ENCODE assay signal across 10 cellular contexts in genomic region chr19:15469513-15470297, GRCh38. TPM values are rescaled to one million over a fixed set of nuclear protein-coding genes. Genes with fewer than 3 reads are reported as not detected.
A peak's percentile ranks its signal among the peaks of the same experiment; 100 is the strongest.
DNase-seq lines count a peak whose midpoint lies in the region; ATAC-seq and TF ChIP-seq lines count a peak whose summit lies in the region.
"Had no signal": no experiment of that assay in that cellular context is flagged by ENCODE, and none has a peak within 500 bp of the region (broad histone marks: within the 10 kb centered on the region; RNA-seq: fewer than 3 reads in every experiment).

No MANE protein-coding gene starts in this region.

- peaks cover 42% of the 10 kb centered on the region for H3K4me1 ChIP-seq in CD8-positive, alpha-beta memory T cell (ENCODE audit: insufficient read depth, low read length)
- no peaks in the 10 kb centered on the region for H3K4me1 ChIP-seq in mesendoderm (ENCODE audit: control insufficient read depth, low read depth, low read length)

- peak overlapping the region; percentile 66 for H3K4me3 ChIP-seq in CD8-positive, alpha-beta memory T cell (ENCODE audit: low read length)
- peak overlapping the region; percentile 64 for H3K4me3 ChIP-seq in coronary artery
- no peak overlapping the region for H3K4me3 ChIP-seq in mesendoderm (ENCODE audit: low read length)
- H3K4me3 ChIP-seq: cardiac muscle cell had no signal

- no peaks in the 10 kb centered on the region for H3K79me2 ChIP-seq in mesendoderm (ENCODE audit: control insufficient read depth, insufficient read depth, low read length)

- no peaks in the 10 kb centered on the region for H3K79me1 ChIP-seq in mesendoderm (ENCODE audit: low read length)

- no peak overlapping the region for H2BK5ac ChIP-seq in mesendoderm (ENCODE audit: low read length)

- no peak overlapping the region for H2BK15ac ChIP-seq in mesendoderm (replicated peaks; ENCODE audit: low read depth)

- no peaks in the 10 kb centered on the region for H3K36me3 ChIP-seq in CD8-positive, alpha-beta memory T cell (ENCODE audit: insufficient read depth, low read length)
- H3K36me3 ChIP-seq in mesendoderm (ENCODE audit: control insufficient read depth, insufficient read depth, low read length): no peaks in the 10 kb centered on the region
- H3K36me3 ChIP-seq: cardiac muscle cell had no signal

- no peak overlapping the region for H2AK5ac ChIP-seq in mesendoderm (ENCODE audit: low read length)

- no peaks in the 10 kb centered on the region for H3K9me3 ChIP-seq in CD8-positive, alpha-beta memory T cell (ENCODE audit: low read length)

- no peak overlapping the region for H4K5ac ChIP-seq in mesendoderm (ENCODE audit: low read length)

- ATAC-seq in natural killer cell treated with Interleukin-12 subunit alpha and Interleukin-12 subunit beta and Interleukin-15 and Interleukin-18, amount 100 ng/mL, for 72 hours: peak; percentile 68 to 77
- ATAC-seq in GM18517 (IDR thresholded peaks at IDR 0.05; ENCODE audit: unreplicated experiment): no peak

- H3K27ac Mint-ChIP-seq in CD8-positive, alpha-beta memory T cell: peak overlapping the region in 7 of 8 donors; percentile 17 to 89 (median 81)
- H3K27ac Mint-ChIP-seq in natural killer cell treated with Interleukin-12 subunit alpha and Interleukin-12 subunit beta and Interleukin-15 and Interleukin-18, amount 100 ng/mL, for 72 hours: peak overlapping the region; percentile 22 to 84

- CTCF ChIA-PET in CD8-positive, alpha-beta memory T cell (lab: Charles Lee): interaction anchor here (0.8 to 2.0 kb wide), 5 partner anchors 12 to 86 kb away, joined by 3 to 5 read pairs (median 3); partner anchors contain the start of gene AKAP8L

- WGBS in mesendoderm (ENCODE audit: extremely low coverage, insufficient coverage, low lambda C conversion rate): no CpG with 5 or more reads among the region's 65 CpGs

- H3K27me3 ChIP-seq in CD8-positive, alpha-beta memory T cell (ENCODE audit: insufficient read depth, low read length, poor library complexity, severe bottlenecking): no peaks in the 10 kb centered on the region
- peaks cover 5% of the 10 kb centered on the region for H3K27me3 ChIP-seq in mesendoderm (ENCODE audit: insufficient read depth, low read length, poor library complexity)

- no peak overlapping the region for H4K8ac ChIP-seq in mesendoderm (ENCODE audit: low read depth, low read length)

- H3K56ac ChIP-seq in mesendoderm (ENCODE audit: low read length): no peak overlapping the region

- POLR2A ChIA-PET in CD8-positive, alpha-beta memory T cell (lab: Charles Lee): interaction anchor here (0.5 to 1.4 kb wide), 3 partner anchors 45 to 52 kb away, joined by 3 to 6 read pairs (median 4); partner anchors contain the start of gene AKAP8L

- H3K18ac ChIP-seq in mesendoderm (ENCODE audit: low read length): no peak overlapping the region

- peaks cover 0 to 3% of the 10 kb centered on the region in 2 donors for H3K27me3 Mint-ChIP-seq in CD8-positive, alpha-beta memory T cell
- H3K27me3 Mint-ChIP-seq in natural killer cell treated with Interleukin-12 subunit alpha and Interleukin-12 subunit beta and Interleukin-15 and Interleukin-18, amount 100 ng/mL, for 72 hours: peaks cover 0 to 8% of the 10 kb centered on the region in 2 donors

- H3K4me2 ChIP-seq in mesendoderm (ENCODE audit: low read length): no peak overlapping the region

- TF ChIP-seq CTCF in coronary artery (IDR thresholded peaks at IDR 0.05): no peak

- H3K9ac ChIP-seq in mesendoderm (ENCODE audit: low read length): no peak overlapping the region

- no peak overlapping the region for H3K23ac ChIP-seq in mesendoderm (ENCODE audit: low read length)

- peaks cover 0 to 1% (median 0%) of the 10 kb centered on the region in 3 donors for H3K36me3 Mint-ChIP-seq in CD8-positive, alpha-beta memory T cell
- no peaks in the 10 kb centered on the region for H3K36me3 Mint-ChIP-seq in natural killer cell treated with Interleukin-12 subunit alpha and Interleukin-12 subunit beta and Interleukin-15 and Interleukin-18, amount 100 ng/mL, for 72 hours

- H3K9me3 Mint-ChIP-seq in CD8-positive, alpha-beta memory T cell: no peaks in the 10 kb centered on the region
- no peaks in the 10 kb centered on the region for H3K9me3 Mint-ChIP-seq in natural killer cell treated with Interleukin-12 subunit alpha and Interleukin-12 subunit beta and Interleukin-15 and Interleukin-18, amount 100 ng/mL, for 72 hours

- H3K27ac ChIP-seq in CD8-positive, alpha-beta memory T cell (ENCODE audit: low read depth, low read length): no peak overlapping the region
- H3K27ac ChIP-seq in coronary artery (no peak overlapping the region), substantia nigra (ENCODE audit: low read depth, low read length, poor library complexity, severe bottlenecking) (no peak overlapping the region), mesendoderm (ENCODE audit: low read depth, low read length) (no peak overlapping the region)
- H3K27ac ChIP-seq: cardiac muscle cell had no signal

- H3K4ac ChIP-seq in mesendoderm (ENCODE audit: low read depth, low read length): no peak overlapping the region

- no peak overlapping the region for H2BK120ac ChIP-seq in mesendoderm (ENCODE audit: low read depth, low read length)

- peak in 1 of 5 donors; percentile 21 for DNase-seq in CD8-positive, alpha-beta memory T cell
- DNase-seq in NOMO-1 (lab: John Stamatoyannopoulos, UW; ENCODE audit: unreplicated experiment in 2 of 2): peak; percentile 19 to 30
- no peak for DNase-seq in coronary artery (ENCODE audit: low spot score)
- DNase-seq in natural killer cell treated with Interleukin-12 subunit alpha and Interleukin-12 subunit beta and Interleukin-15 and Interleukin-18, amount 100 ng/mL, for 72 hours (ENCODE audit: low spot score): peak; percentile 60
- DNase-seq in substantia nigra (lab: John Stamatoyannopoulos, UW): no peak
- DNase-seq in ureter (ENCODE audit: low spot score): no peak
- DNase-seq in mesendoderm: no peak
- DNase-seq: NCI-H446 treated with DMSO at 0.1 percent for 48 hours had no signal

- H3K4me3 Mint-ChIP-seq in CD8-positive, alpha-beta memory T cell: peak overlapping the region; percentile 78 to 91 (median 88)
- peak overlapping the region; percentile 80 for H3K4me3 Mint-ChIP-seq in natural killer cell treated with Interleukin-12 subunit alpha and Interleukin-12 subunit beta and Interleukin-15 and Interleukin-18, amount 100 ng/mL, for 72 hours

- H3K4me1 Mint-ChIP-seq in CD8-positive, alpha-beta memory T cell: peaks cover 42 to 62% (median 53%) of the 10 kb centered on the region in 3 donors
- H3K4me1 Mint-ChIP-seq in natural killer cell treated with Interleukin-12 subunit alpha and Interleukin-12 subunit beta and Interleukin-15 and Interleukin-18, amount 100 ng/mL, for 72 hours (ENCODE audit: low read depth in 2 of 2): peaks cover 41 to 43% of the 10 kb centered on the region in 2 donors

RNA-seq across cellular contexts. Expression of gene RASAL3, which starts 5.4 kb away (rescaled TPM):
- total RNA-seq in CD8-positive, alpha-beta memory T cell: 100 to 1,000 TPM; 120 to 125 TPM
- polyA plus RNA-seq in CD8-positive, alpha-beta memory T cell: 144 TPM
- total RNA-seq in natural killer cell treated with Interleukin-12 subunit alpha and Interleukin-12 subunit beta and Interleukin-15 and Interleukin-18, amount 100 ng/mL, for 72 hours: 100 to 1,000 TPM; 129 to 158 TPM
- total RNA-seq in ureter: 3.9 TPM
- 0.13 TPM for polyA plus RNA-seq in mesendoderm (2013, experiment 1 of 2)
- polyA plus RNA-seq in mesendoderm (2013, experiment 2 of 2): 0.20 TPM
- total RNA-seq: cardiac muscle cell had no signal
- polyA plus RNA-seq: cardiac muscle cell had no signal

RNA-seq across cellular contexts. Expression of gene PGLYRP2, which starts 9.6 kb away (rescaled TPM):
- under 1 TPM in 1 of 2 experiments, not detected in 1; 0.13 TPM for total RNA-seq in CD8-positive, alpha-beta memory T cell
- polyA plus RNA-seq in CD8-positive, alpha-beta memory T cell: 0.49 TPM
- not detected for total RNA-seq in natural killer cell treated with Interleukin-12 subunit alpha and Interleukin-12 subunit beta and Interleukin-15 and Interleukin-18, amount 100 ng/mL, for 72 hours
- total RNA-seq in ureter: 0.34 TPM
- polyA plus RNA-seq in mesendoderm (2013, experiment 1 of 2): not detected
- polyA plus RNA-seq in mesendoderm (2013, experiment 2 of 2): not detected
- total RNA-seq: cardiac muscle cell had no signal
- polyA plus RNA-seq: cardiac muscle cell had no signal

RNA-seq across cellular contexts. Expression of gene WIZ, which starts 19.9 kb away (rescaled TPM):
- total RNA-seq in CD8-positive, alpha-beta memory T cell: 10 to 100 TPM; 28.9 to 31.2 TPM
- polyA plus RNA-seq in CD8-positive, alpha-beta memory T cell: 1.8 TPM
- 10 to 100 TPM; 27.3 to 46.3 TPM for total RNA-seq in natural killer cell treated with Interleukin-12 subunit alpha and Interleukin-12 subunit beta and Interleukin-15 and Interleukin-18, amount 100 ng/mL, for 72 hours
- total RNA-seq in ureter: 42.3 TPM
- polyA plus RNA-seq in mesendoderm (2013, experiment 1 of 2): 33.1 TPM
- polyA plus RNA-seq in mesendoderm (2013, experiment 2 of 2): 32.1 TPM

RNA-seq across cellular contexts. Expression of gene CYP4F22, which starts 38.6 kb away (rescaled TPM):
- under 1 TPM; 0.71 to 0.79 TPM for total RNA-seq in CD8-positive, alpha-beta memory T cell
- 5.1 TPM for polyA plus RNA-seq in CD8-positive, alpha-beta memory T cell
- total RNA-seq in natural killer cell treated with Interleukin-12 subunit alpha and Interleukin-12 subunit beta and Interleukin-15 and Interleukin-18, amount 100 ng/mL, for 72 hours: under 1 TPM; 0.24 to 0.86 TPM
- total RNA-seq in ureter: 19.8 TPM
- 0.10 TPM for polyA plus RNA-seq in mesendoderm (2013, experiment 1 of 2)
- polyA plus RNA-seq in mesendoderm (2013, experiment 2 of 2): 0.11 TPM
- total RNA-seq: cardiac muscle cell had no signal
- polyA plus RNA-seq: cardiac muscle cell had no signal

RNA-seq across cellular contexts. Expression of gene AKAP8L, which starts 50.9 kb away (rescaled TPM):
- total RNA-seq in CD8-positive, alpha-beta memory T cell: 10 to 100 TPM; 74.5 to 74.9 TPM
- 69.8 TPM for polyA plus RNA-seq in CD8-positive, alpha-beta memory T cell
- total RNA-seq in natural killer cell treated with Interleukin-12 subunit alpha and Interleukin-12 subunit beta and Interleukin-15 and Interleukin-18, amount 100 ng/mL, for 72 hours: 100 to 1,000 TPM in 1 of 2 donors, 10 to 100 TPM in 1; 72.8 to 123 TPM
- 133 TPM for total RNA-seq in ureter
- polyA plus RNA-seq in mesendoderm (2013, experiment 1 of 2): 53.6 TPM
- polyA plus RNA-seq in mesendoderm (2013, experiment 2 of 2): 52.1 TPM

Comparison
In these comparisons a context has a peak if more than half of its experiments do, and no peak if none do; other contexts are left out.
1. DNase-seq: peak in NOMO-1 (2 of 2) and natural killer cell treated with Interleukin-12 subunit alpha and Interleukin-12 subunit beta and Interleukin-15 and Interleukin-18, amount 100 ng/mL, for 72 hours (single experiment); none in coronary artery (single experiment), substantia nigra (0 of 49), ureter (single experiment) and mesendoderm (single experiment).
2. RNA of gene RASAL3, which starts 5.4 kb away (total RNA-seq): 129 to 158 TPM in natural killer cell treated with Interleukin-12 subunit alpha and Interleukin-12 subunit beta and Interleukin-15 and Interleukin-18, amount 100 ng/mL, for 72 hours and 120 to 125 TPM in CD8-positive, alpha-beta memory T cell; 3.9 TPM in ureter (single experiment); every median in the first group is over 10 times any median in the second.